ENCODE assay signal across 8 cellular contexts in the genomic region with DNA sequence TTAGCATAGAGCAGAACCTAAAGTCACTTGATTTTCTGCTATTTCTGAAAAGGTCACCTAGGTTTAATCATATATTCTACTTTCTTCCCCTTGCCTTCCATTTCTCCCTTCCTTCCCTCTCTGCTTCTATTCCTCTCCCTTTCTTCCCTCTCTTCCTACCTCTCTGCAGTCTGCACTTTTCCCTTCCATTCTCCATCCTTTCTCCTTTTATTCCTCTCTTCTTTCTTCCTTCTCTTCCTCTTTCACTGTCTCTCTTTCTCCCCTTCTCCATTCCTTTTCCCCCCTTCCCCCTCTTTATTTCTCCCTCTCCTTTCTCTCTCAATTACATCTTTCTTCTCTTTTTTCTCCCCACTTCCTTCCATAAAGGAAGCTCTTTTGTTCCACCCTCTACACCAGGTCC.
"Had no signal": no experiment of that assay in that cellular context is flagged by ENCODE, and none has a peak within 500 bp of the region (broad histone marks: within the 10 kb centered on the region; RNA-seq: fewer than 3 reads in every experiment).

No MANE protein-coding gene starts in this region.

- H3K4me3 ChIP-seq: GM12878 had no signal

- ATAC-seq: GM12878 had no signal

- FAIRE-seq: G401.6, GM12878, GM12891, GM12892, GM18507, GM19239 had no signal

- DNase-seq: GDM1, GF-D8 had no signal
